Comparison of ENCODE assay signal across 13 cellular contexts in genomic region chr5:172713809-172714490, GRCh38. TPM values are rescaled to one million over a fixed set of nuclear protein-coding genes. Genes with fewer than 3 reads are reported as not detected.
DNase-seq lines count a peak whose midpoint lies in the region; ATAC-seq and TF ChIP-seq lines count a peak whose summit lies in the region.
"Had no signal": no experiment of that assay in that cellular context is flagged by ENCODE, and none has a peak within 500 bp of the region (broad histone marks: within the 10 kb centered on the region; RNA-seq: fewer than 3 reads in every experiment).

No MANE protein-coding gene starts in this region.

- H2BK15ac ChIP-seq in mesenchymal stem cell (ENCODE audit: low read depth, poor library complexity, severe bottlenecking): no peak overlapping the region

- H3K4me3 Mint-ChIP-seq in glutamatergic neuron (ENCODE audit: unreplicated experiment): no peak overlapping the region
- H3K4me3 Mint-ChIP-seq: activated naive CD8-positive, alpha-beta T cell; activated T-cell treated with anti-CD3 and anti-CD28 coated beads, Interleukin-2, amount 50 U/mL, for 4 hours; naive thymus-derived CD4-positive, alpha-beta T cell had no signal

- H2BK5ac ChIP-seq in mesenchymal stem cell (ENCODE audit: low read depth, low read length, poor library complexity, severe bottlenecking): no peak overlapping the region

- no peak overlapping the region for H3K27ac Mint-ChIP-seq in glutamatergic neuron (ENCODE audit: unreplicated experiment)
- H3K27ac Mint-ChIP-seq: activated naive CD8-positive, alpha-beta T cell; progenitor cell of endocrine pancreas had no signal

- H3K4me1 ChIP-seq in breast epithelium: no peaks in the 10 kb centered on the region
- H3K4me1 ChIP-seq in mesenchymal stem cell (ENCODE audit: control insufficient read depth, insufficient read depth, low read depth, low read length): peaks cover 15% of the 10 kb centered on the region
- H3K4me1 ChIP-seq in upper lobe of left lung: peaks cover 33 to 53% (median 49%) of the 10 kb centered on the region in 4 donors

- H3K9ac ChIP-seq in mesenchymal stem cell (ENCODE audit: low read length): peak overlapping the region; percentile 59

- no peaks in the 10 kb centered on the region for H3K36me3 ChIP-seq in breast epithelium
- H3K36me3 ChIP-seq in mesenchymal stem cell (ENCODE audit: control insufficient read depth in 1 of 2, insufficient read depth in 2 of 2, low read depth in 1 of 2, low read length in 2 of 2): no peaks in the 10 kb centered on the region
- H3K36me3 ChIP-seq in upper lobe of left lung: no peaks in the 10 kb centered on the region

- H3K27me3 ChIP-seq in breast epithelium (no peaks in the 10 kb centered on the region), mesenchymal stem cell (ENCODE audit: control insufficient read depth in 1 of 2, insufficient read depth in 1 of 2, low read length in 2 of 2) (peaks cover 0 to 4% of the 10 kb centered on the region in 2 experiments), upper lobe of left lung (no peaks in the 10 kb centered on the region)

- H3K4me2 ChIP-seq in mesenchymal stem cell (ENCODE audit: low read length, poor library complexity, severe bottlenecking): no peak overlapping the region

- H3K4me3 ChIP-seq in breast epithelium (no peak overlapping the region), mesenchymal stem cell (ENCODE audit: insufficient read depth in 1 of 2, low read depth in 1 of 2, low read length in 2 of 2) (no peak overlapping the region), upper lobe of left lung (no peak overlapping the region)
- H3K4me3 ChIP-seq: lung had no signal

- no peaks in the 10 kb centered on the region for H3K79me1 ChIP-seq in mesenchymal stem cell (replicated peaks; ENCODE audit: low read length, poor library complexity, severe bottlenecking)

- no peak overlapping the region for H2AK5ac ChIP-seq in mesenchymal stem cell (ENCODE audit: low read length, severe bottlenecking)

- H3K4me1 Mint-ChIP-seq in glutamatergic neuron (ENCODE audit: low read depth, unreplicated experiment): peaks cover 4% of the 10 kb centered on the region

- no peaks in the 10 kb centered on the region for H3K36me3 Mint-ChIP-seq in glutamatergic neuron (ENCODE audit: unreplicated experiment)
- H3K36me3 Mint-ChIP-seq: activated naive CD8-positive, alpha-beta T cell; naive thymus-derived CD4-positive, alpha-beta T cell had no signal

- TF ChIP-seq CTCF in breast epithelium (IDR thresholded peaks at IDR 0.05) (no peak), upper lobe of left lung (IDR thresholded peaks at IDR 0.05) (no peak), glutamatergic neuron (IDR thresholded peaks at IDR 0.05; ENCODE audit: partially characterized antibody, unreplicated experiment) (no peak)

- no peak for TF ChIP-seq EP300 in upper lobe of left lung (IDR thresholded peaks at IDR 0.05)

- DNase-seq in M059J (ENCODE audit: low read depth) (peak; percentile 19), breast epithelium (ENCODE audit: low spot score in 2 of 2) (no peak), mesenchymal stem cell (no peak), upper lobe of left lung (peak in 1 of 2 donors; percentile 71), glutamatergic neuron (no peak), EL (no peak)
- DNase-seq: NCI-H2081 treated with DMSO at 0.1 percent for 48 hours had no signal

- TF ChIP-seq POLR2A in breast epithelium (IDR thresholded peaks at IDR 0.05): no peak
- no peak for TF ChIP-seq POLR2A in upper lobe of left lung (IDR thresholded peaks at IDR 0.05)

- ATAC-seq in upper lobe of left lung (ENCODE audit: low FRiP score in 2 of 2) (no peak), GM18519 (IDR thresholded peaks at IDR 0.05; ENCODE audit: low FRiP score, unreplicated experiment) (no peak)

- no peak overlapping the region for H2AFZ ChIP-seq in mesenchymal stem cell (ENCODE audit: low read depth, low read length)

- H3K4ac ChIP-seq in mesenchymal stem cell (ENCODE audit: low read depth in 1 of 2, low read length in 2 of 2): no peak overlapping the region

- intact Hi-C loops in breast epithelium (cut with DNase I; ENCODE audit: low total_unique reads): loop anchor here (5.0 kb wide), 1 partner anchor 218 kb away; no protein-coding TSS in a partner anchor

- 77% methylated on average over 9 of the region's 9 CpGs for WGBS in mesenchymal stem cell
- WGBS in upper lobe of left lung, 2 donors: 59 to 65% methylated on average over 6 to 9 of the region's 9 CpGs

- H3K27ac ChIP-seq in breast epithelium: peak overlapping the region; percentile 64 to 90
- H3K27ac ChIP-seq in mesenchymal stem cell (ENCODE audit: low read length, poor library complexity, severe bottlenecking): no peak overlapping the region
- H3K27ac ChIP-seq in upper lobe of left lung: peak overlapping the region; percentile 80 to 90 (median 85)

- H2BK12ac ChIP-seq in mesenchymal stem cell (ENCODE audit: low read length in 2 of 2): no peak overlapping the region

- peaks cover 1% of the 10 kb centered on the region for H3K9me3 Mint-ChIP-seq in glutamatergic neuron (ENCODE audit: unreplicated experiment)
- H3K9me3 Mint-ChIP-seq: activated T-cell treated with anti-CD3 and anti-CD28 coated beads, Interleukin-2, amount 50 U/mL, for 4 hours had no signal

- no peak overlapping the region for H3K23ac ChIP-seq in mesenchymal stem cell (ENCODE audit: low read length in 2 of 2)

- no peak overlapping the region for H3K14ac ChIP-seq in mesenchymal stem cell (ENCODE audit: low read length in 2 of 2)

- no peak overlapping the region for H2BK120ac ChIP-seq in mesenchymal stem cell (ENCODE audit: low read depth, low read length)

- H4K8ac ChIP-seq in mesenchymal stem cell (ENCODE audit: low read length): no peak overlapping the region

- no peak overlapping the region for H3K18ac ChIP-seq in mesenchymal stem cell (ENCODE audit: low read depth in 1 of 2, low read length in 2 of 2)

- H3K27me3 Mint-ChIP-seq in glutamatergic neuron (ENCODE audit: unreplicated experiment): peaks cover 2% of the 10 kb centered on the region
- H3K27me3 Mint-ChIP-seq: activated naive CD8-positive, alpha-beta T cell had no signal

- H3K9me3 ChIP-seq in breast epithelium: no peaks in the 10 kb centered on the region
- no peaks in the 10 kb centered on the region for H3K9me3 ChIP-seq in mesenchymal stem cell (ENCODE audit: control insufficient read depth, low read length)
- no peaks in the 10 kb centered on the region for H3K9me3 ChIP-seq in upper lobe of left lung

- H4K91ac ChIP-seq in mesenchymal stem cell (ENCODE audit: low read length): no peak overlapping the region

RNA-seq across cellular contexts. Expression of gene DUSP1, which starts 57.0 kb away (rescaled TPM):
- total RNA-seq in M059J (2014; rRNA removed; shearing (Covaris generic)): 80.5 and 91.9 TPM in 2 replicates
- total RNA-seq in breast epithelium (1,000 to 10,000 TPM in 2 of 3 donors, 100 to 1,000 TPM in 1; 752 to 1,562 (median 1,015) TPM), upper lobe of left lung (1,000 to 10,000 TPM in 3 of 6 donors, 100 to 1,000 TPM in 3; 568 to 1,492 (median 904) TPM), glutamatergic neuron (ENCODE audit: unreplicated experiment) (91.7 TPM)
- polyA plus RNA-seq in mesenchymal stem cell (2013, experiment 1 of 2): 214 TPM
- 205 TPM for polyA plus RNA-seq in mesenchymal stem cell (2013, experiment 2 of 2)
